Comparison of ENCODE assay signal across 17 cellular contexts in genomic region chr1:183607322-183607980, GRCh38. TPM values are rescaled to one million over a fixed set of nuclear protein-coding genes. Genes with fewer than 3 reads are reported as not detected.
DNase-seq lines count a peak whose midpoint lies in the region; ATAC-seq and TF ChIP-seq lines count a peak whose summit lies in the region.
"Had no signal": no experiment of that assay in that cellular context is flagged by ENCODE, and none has a peak within 500 bp of the region (broad histone marks: within the 10 kb centered on the region; RNA-seq: fewer than 3 reads in every experiment).

No MANE protein-coding gene starts in this region.

- H3K9me3 ChIP-seq in mammary epithelial cell (replicated peaks; ENCODE audit: insufficient read depth, low read length): no peaks in the 10 kb centered on the region

- H3K27me3 ChIP-seq in mammary epithelial cell (ENCODE audit: insufficient read depth, low read length): no peaks in the 10 kb centered on the region

- peak overlapping the region; percentile 84 to 100 (median 95) for H3K27ac Mint-ChIP-seq in CD14-positive monocyte
- H3K27ac Mint-ChIP-seq: activated naive CD8-positive, alpha-beta T cell; T-helper 2 cell treated with Interferon-gamma antibody and Interleukin-4, amounts not matched to agents 5 μg/mL and 100 μg/mL, for 36 hours had no signal

- WGBS in mammary epithelial cell (ENCODE audit: low coverage, missing lambda C conversion rate): 100% methylated on average over 2 of the region's 2 CpGs

- no peaks in the 10 kb centered on the region for H3K79me2 ChIP-seq in mammary epithelial cell (ENCODE audit: insufficient read depth, low read length)

- no TSS peak for BruUV-seq in mammary epithelial cell (replicated peaks; lab: Mats Ljungman, UMichigan)

- H3K36me3 ChIP-seq in mammary epithelial cell (ENCODE audit: insufficient read depth, low read length): no peaks in the 10 kb centered on the region

- peaks cover 7 to 10% of the 10 kb centered on the region in 2 donors for H3K36me3 Mint-ChIP-seq in CD14-positive monocyte
- H3K36me3 Mint-ChIP-seq: activated naive CD8-positive, alpha-beta T cell had no signal

- H3K4me1 Mint-ChIP-seq in CD14-positive monocyte: peaks cover 79% of the 10 kb centered on the region

- no peaks in the 10 kb centered on the region for H3K27me3 Mint-ChIP-seq in CD14-positive monocyte (ENCODE audit: low read depth in 3 of 3)

- CTCF ChIA-PET in mammary epithelial cell (lab: Charles Lee; ENCODE audit: low non-redundant PET): no interaction called here

- dilution Hi-C loops in mammary epithelial cell (cut with HindIII; ENCODE audit: low sequenced_read_pairs): no loop called here

- peaks cover 0 to 5% (median under 1%) of the 10 kb centered on the region in 7 donors for H3K9me3 Mint-ChIP-seq in CD14-positive monocyte
- H3K9me3 Mint-ChIP-seq: T-helper 2 cell treated with Interferon-gamma antibody and Interleukin-4, amounts not matched to agents 5 μg/mL and 100 μg/mL, for 36 hours had no signal

- intact Hi-C loops in CD14-positive monocyte (cut with micrococcal nuclease): no loop called here
- intact Hi-C loops in mammary epithelial cell (cut with micrococcal nuclease): no loop called here

- H3K4me3 ChIP-seq in mammary epithelial cell (replicated peaks in 1 of 3; ENCODE audit: insufficient read depth in 1 of 3, low read depth in 2 of 3, low read length in 3 of 3): no peak overlapping the region

- peak; percentile 43 for ATAC-seq in GM19467 (IDR thresholded peaks at IDR 0.05; ENCODE audit: unreplicated experiment)
- ATAC-seq in HG03175 (IDR thresholded peaks at IDR 0.05; ENCODE audit: unreplicated experiment): peak; percentile 60
- no peak for ATAC-seq in HG02610 (IDR thresholded peaks at IDR 0.05; ENCODE audit: unreplicated experiment)

- H3K9ac ChIP-seq in mammary epithelial cell (ENCODE audit: insufficient read depth, low read length): no peak overlapping the region

- no peaks in the 10 kb centered on the region for H4K20me1 ChIP-seq in mammary epithelial cell (ENCODE audit: insufficient read depth, low read length)

- DNase-seq in CD14-positive monocyte (ENCODE audit: low spot score) (no peak), mammary epithelial cell (no peak), GM13976 (ENCODE audit: low spot score) (no peak), NCI-H345 (lab: John Stamatoyannopoulos, UW) (no peak), NCI-H524 (lab: John Stamatoyannopoulos, UW) (no peak)
- DNase-seq: cortex of kidney; NCI-H2029 treated with DMSO at 0.1 percent for 48 hours; stimulated activated CD4-positive, alpha-beta T cell treated with anti-CD3 and anti-CD28 coated beads, Interleukin-12 subunit alpha, Interleukin-12 subunit beta, amount 100 ng/mL, for 4 hours had no signal

- no peak overlapping the region for H3K4me2 ChIP-seq in mammary epithelial cell (ENCODE audit: insufficient read depth, low read depth, low read length)

- H3K27ac ChIP-seq in mammary epithelial cell (ENCODE audit: insufficient read depth, low read depth, low read length): peak overlapping the region; percentile 83

- no peak for TF ChIP-seq CTCF in CD14-positive monocyte (IDR thresholded peaks at IDR 0.05)
- no peak for TF ChIP-seq CTCF in mammary epithelial cell (conservative IDR thresholded peaks at IDR 0.05 in 1 of 2, IDR thresholded peaks at IDR 0.05 in 1 of 2; ENCODE audit: extremely low read depth in 1 of 2, insufficient read depth in 1 of 2, low read depth in 1 of 2, low read length in 2 of 2)
- TF ChIP-seq CTCF in GM13976 (IDR thresholded peaks at IDR 0.05; ENCODE audit: borderline replicate concordance, control extremely low read depth, extremely low read depth, insufficient read depth, missing control alignments): no peak

- H2AFZ ChIP-seq in mammary epithelial cell (ENCODE audit: low read depth, low read length): no peak overlapping the region

- H3K4me1 ChIP-seq in mammary epithelial cell (ENCODE audit: insufficient read depth, low read length): peaks cover 30% of the 10 kb centered on the region

- in situ Hi-C loops in mammary epithelial cell (cut with MboI; ENCODE audit: low sequenced_read_pairs in 2 of 2): no loop called here
- in situ Hi-C loops in GM13976 (cut with MboI; ENCODE audit: low sequenced_read_pairs, unreplicated experiment): no loop called here

- H3K4me3 Mint-ChIP-seq in CD14-positive monocyte: peak overlapping the region in 1 of 2 donors; percentile 63
- H3K4me3 Mint-ChIP-seq: activated naive CD8-positive, alpha-beta T cell; T-helper 2 cell treated with Interferon-gamma antibody and Interleukin-4, amounts not matched to agents 5 μg/mL and 100 μg/mL, for 36 hours had no signal

RNA-seq across cellular contexts. Expression of gene NCF2, which starts 17.2 kb away (rescaled TPM):
- polyA plus RNA-seq in CD14-positive monocyte: 100 to 1,000 TPM; 557 to 697 TPM
- 1 to 10 TPM in 1 of 2 donors, under 1 TPM in 1; under 0.01 to 8.5 TPM for total RNA-seq in mammary epithelial cell
- polyA plus RNA-seq in mammary epithelial cell: 3.4 TPM
- polyA minus RNA-seq in mammary epithelial cell: not detected
- polyA plus RNA-seq: neural cell had no signal

RNA-seq across cellular contexts. Expression of gene ARPC5, which starts 28.1 kb away (rescaled TPM):
- polyA plus RNA-seq in CD14-positive monocyte (1,000 to 10,000 TPM; 1,064 to 1,089 TPM), mammary epithelial cell (125 TPM)
- 100 to 1,000 TPM; 162 to 186 TPM for total RNA-seq in mammary epithelial cell
- 125 TPM for polyA minus RNA-seq in mammary epithelial cell

RNA-seq across cellular contexts. Expression of gene APOBEC4, which starts 45.7 kb away (rescaled TPM):
- polyA plus RNA-seq in CD14-positive monocyte (not detected), mammary epithelial cell (not detected)
- total RNA-seq in mammary epithelial cell: not detected
- not detected for polyA minus RNA-seq in mammary epithelial cell
- total RNA-seq: activated CD8-positive, alpha-beta memory T cell treated with anti-CD3 and anti-CD28 coated beads for 36 hours; kidney epithelial cell; urinary bladder had no signal
- polyA plus RNA-seq: neural cell, urinary bladder had no signal

Comparison
In these comparisons a context has a peak if more than half of its experiments do, and no peak if none do; other contexts are left out.
1. RNA of gene NCF2, which starts 17.2 kb away (polyA plus RNA-seq): 557 to 697 TPM in CD14-positive monocyte; 3.4 TPM in mammary epithelial cell (single experiment); every median in the first group is over 100 times any median in the second.